In the genomic region with DNA sequence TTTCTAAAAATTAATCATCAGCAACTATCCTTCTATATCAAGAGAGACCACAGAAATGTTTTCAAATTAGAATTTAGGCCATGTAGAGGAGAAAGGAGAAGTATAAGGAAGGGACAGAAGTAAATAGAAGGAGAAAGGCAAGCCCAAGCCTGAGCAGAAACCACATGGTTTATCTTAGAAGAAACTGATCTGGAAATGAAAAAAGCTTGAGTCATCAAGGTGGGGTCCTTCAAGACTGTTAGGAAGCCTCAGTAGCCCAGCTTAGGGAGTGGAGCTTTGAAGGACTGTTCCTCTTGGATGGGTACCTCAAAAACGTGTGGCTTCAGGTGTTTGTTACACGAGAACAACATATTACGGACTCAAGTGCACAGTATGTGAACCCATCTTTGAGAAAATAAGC, we compare ENCODE assay signal across 1 cellular context.
TF ChIP-seq lines count a peak whose summit lies in the region.

No MANE protein-coding gene starts in this region.

TF ChIP-seq in K562, 482 proteins besides CTCF, POLR2A, EP300 and RAD21 (continues in another document):
- TF ChIP-seq MYNN (IDR thresholded peaks at IDR 0.05): no peak
- no peak for TF ChIP-seq MYNN (CRISPR knock-in tag; IDR thresholded peaks at IDR 0.05)
- no peak for TF ChIP-seq SMARCC2 (IDR thresholded peaks at IDR 0.05; ENCODE audit: low read depth)
- TF ChIP-seq NR4A1 (CRISPR knock-in tag; IDR thresholded peaks at IDR 0.05): no peak
- no peak for TF ChIP-seq NR4A1 (tag; IDR thresholded peaks at IDR 0.05)
- TF ChIP-seq PHF20 (IDR thresholded peaks at IDR 0.05; ENCODE audit: partially characterized antibody): no peak
- no peak for TF ChIP-seq ATF7 (IDR thresholded peaks at IDR 0.05)
- peak; percentile 8 for TF ChIP-seq PRDM10 (IDR thresholded peaks at IDR 0.05; ENCODE audit: partially characterized antibody)
- no peak for TF ChIP-seq ZNF717 (CRISPR knock-in tag; IDR thresholded peaks at IDR 0.05)
- no peak for TF ChIP-seq ZNF239 (CRISPR knock-in tag; IDR thresholded peaks at IDR 0.05)
- peak; percentile 64; the same call in 1 of the 2 replicates for TF ChIP-seq JUND (IDR thresholded peaks at IDR 0.05; ENCODE audit: borderline replicate concordance, low read depth, low read length)
- no peak; the same call in 2 of the 3 replicates for TF ChIP-seq JUND (tag; IDR thresholded peaks at IDR 0.05; ENCODE audit: borderline replicate concordance, low read depth, low read length)
- TF ChIP-seq EP400 (IDR thresholded peaks at IDR 0.05): peak; percentile 17; the same call in 1 of the 2 replicates
- TF ChIP-seq ARID4B (CRISPR knock-in tag; IDR thresholded peaks at IDR 0.05): no peak
- peak; percentile 27; the same call in 1 of the 2 replicates for TF ChIP-seq FOSL1 (tag; conservative IDR thresholded peaks at IDR 0.05)
- no peak for TF ChIP-seq ZNF75A (CRISPR knock-in tag; IDR thresholded peaks at IDR 0.05)
- TF ChIP-seq, protein P1, sequence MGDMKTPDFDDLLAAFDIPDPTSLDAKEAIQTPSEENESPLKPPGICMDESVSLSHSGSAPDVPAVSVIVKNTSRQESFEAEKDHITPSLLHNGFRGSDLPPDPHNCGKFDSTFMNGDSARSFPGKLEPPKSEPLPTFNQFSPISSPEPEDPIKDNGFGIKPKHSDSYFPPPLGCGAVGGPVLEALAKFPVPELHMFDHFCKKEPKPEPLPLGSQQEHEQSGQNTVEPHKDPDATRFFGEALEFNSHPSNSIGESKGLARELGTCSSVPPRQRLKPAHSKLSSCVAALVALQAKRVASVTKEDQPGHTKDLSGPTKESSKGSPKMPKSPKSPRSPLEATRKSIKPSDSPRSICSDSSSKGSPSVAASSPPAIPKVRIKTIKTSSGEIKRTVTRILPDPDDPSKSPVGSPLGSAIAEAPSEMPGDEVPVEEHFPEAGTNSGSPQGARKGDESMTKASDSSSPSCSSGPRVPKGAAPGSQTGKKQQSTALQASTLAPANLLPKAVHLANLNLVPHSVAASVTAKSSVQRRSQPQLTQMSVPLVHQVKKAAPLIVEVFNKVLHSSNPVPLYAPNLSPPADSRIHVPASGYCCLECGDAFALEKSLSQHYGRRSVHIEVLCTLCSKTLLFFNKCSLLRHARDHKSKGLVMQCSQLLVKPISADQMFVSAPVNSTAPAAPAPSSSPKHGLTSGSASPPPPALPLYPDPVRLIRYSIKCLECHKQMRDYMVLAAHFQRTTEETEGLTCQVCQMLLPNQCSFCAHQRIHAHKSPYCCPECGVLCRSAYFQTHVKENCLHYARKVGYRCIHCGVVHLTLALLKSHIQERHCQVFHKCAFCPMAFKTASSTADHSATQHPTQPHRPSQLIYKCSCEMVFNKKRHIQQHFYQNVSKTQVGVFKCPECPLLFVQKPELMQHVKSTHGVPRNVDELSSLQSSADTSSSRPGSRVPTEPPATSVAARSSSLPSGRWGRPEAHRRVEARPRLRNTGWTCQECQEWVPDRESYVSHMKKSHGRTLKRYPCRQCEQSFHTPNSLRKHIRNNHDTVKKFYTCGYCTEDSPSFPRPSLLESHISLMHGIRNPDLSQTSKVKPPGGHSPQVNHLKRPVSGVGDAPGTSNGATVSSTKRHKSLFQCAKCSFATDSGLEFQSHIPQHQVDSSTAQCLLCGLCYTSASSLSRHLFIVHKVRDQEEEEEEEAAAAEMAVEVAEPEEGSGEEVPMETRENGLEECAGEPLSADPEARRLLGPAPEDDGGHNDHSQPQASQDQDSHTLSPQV (IDR thresholded peaks at IDR 0.05): peak; percentile 63; the same call in 1 of the 2 replicates
- no peak for TF ChIP-seq AFF1 (IDR thresholded peaks at IDR 0.05; ENCODE audit: low read depth in 1 of 2, partially characterized antibody in 2 of 2)
- no peak for TF ChIP-seq ZNF197 (CRISPR knock-in tag; IDR thresholded peaks at IDR 0.05; ENCODE audit: low read depth)
- TF ChIP-seq MGA (IDR thresholded peaks at IDR 0.05): peak; percentile 41
- no peak for TF ChIP-seq KLF16 (IDR thresholded peaks at IDR 0.05)
- no peak for TF ChIP-seq GTF2A2 (tag; IDR thresholded peaks at IDR 0.05)
